13 cellular contexts compared by ENCODE assay signal in the genomic region with DNA sequence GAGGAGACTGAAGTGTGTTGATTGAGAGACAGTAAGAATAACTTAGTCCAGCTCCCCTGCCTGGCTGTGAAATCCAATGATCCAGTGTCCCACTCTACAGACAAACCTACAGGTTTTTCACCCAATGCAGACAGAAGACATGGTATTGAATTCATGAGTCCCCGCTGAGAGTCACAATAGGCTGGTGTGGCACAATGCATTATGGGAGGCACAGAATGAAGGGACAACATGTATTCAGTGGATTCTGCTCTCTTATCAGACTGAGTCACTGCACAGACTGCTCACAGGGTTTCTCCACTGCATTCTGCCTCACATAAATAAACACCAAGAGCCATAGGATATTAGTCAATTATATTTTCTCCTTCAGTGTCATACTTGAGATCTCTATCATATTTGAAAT. TPM values are rescaled to one million over a fixed set of nuclear protein-coding genes. Genes with fewer than 3 reads are reported as not detected.
A peak's percentile ranks its signal among the peaks of the same experiment; 100 is the strongest.
DNase-seq lines count a peak whose midpoint lies in the region; ATAC-seq and TF ChIP-seq lines count a peak whose summit lies in the region.
"Had no signal": no experiment of that assay in that cellular context is flagged by ENCODE, and none has a peak within 500 bp of the region (broad histone marks: within the 10 kb centered on the region; RNA-seq: fewer than 3 reads in every experiment).

No MANE protein-coding gene starts in this region.

- peaks cover 6% of the 10 kb centered on the region for H3K27me3 ChIP-seq in A673 (replicated peaks; ENCODE audit: insufficient read depth, low read depth, low read length, poor library complexity)
- H3K27me3 ChIP-seq in SJSA1 (replicated peaks) = peaks cover 8% of the 10 kb centered on the region
- H3K27me3 ChIP-seq: left lung had no signal

- H3K9me3 ChIP-seq in A673 (ENCODE audit: low read depth, low read length, poor library complexity, severe bottlenecking) = no peaks in the 10 kb centered on the region
- no peaks in the 10 kb centered on the region for H3K9me3 ChIP-seq in SJSA1 (replicated peaks)
- H3K9me3 ChIP-seq: left lung had no signal

- H3K4me3 ChIP-seq in A673 (ENCODE audit: low read depth, low read length, poor library complexity, severe bottlenecking) (no peak overlapping the region), SJSA1 (no peak overlapping the region), fibroblast of the aortic adventitia (ENCODE audit: low read depth, low read length) (no peak overlapping the region)
- H3K4me3 ChIP-seq: left lung, PC-9 had no signal

- H3K36me3 ChIP-seq in A673 (ENCODE audit: insufficient read depth, low read length, poor library complexity, severe bottlenecking) (no peaks in the 10 kb centered on the region), SJSA1 (no peaks in the 10 kb centered on the region)
- H3K36me3 ChIP-seq: left lung had no signal

- no peak for TF ChIP-seq CTCF in A673 (conservative IDR thresholded peaks at IDR 0.05; ENCODE audit: low read depth, low read length)
- TF ChIP-seq CTCF in fibroblast of the aortic adventitia (IDR thresholded peaks at IDR 0.05; ENCODE audit: insufficient read depth, low read length) = no peak

- POLR2A ChIA-PET in A673 (lab: Charles Lee; ENCODE audit: low non-redundant PET) = no interaction called here

- intact Hi-C loops in A673 (cut with micrococcal nuclease; ENCODE audit: unreplicated experiment) (no loop called here), Right ventricle myocardium inferior (cut with DNase I) (no loop called here)

- H3K4me1 ChIP-seq in A673 (ENCODE audit: insufficient read depth, low read length, poor library complexity, severe bottlenecking) (no peaks in the 10 kb centered on the region), SJSA1 (replicated peaks) (peaks cover 25% of the 10 kb centered on the region)
- H3K4me1 ChIP-seq: left lung had no signal

- DNase-seq in A673 (ENCODE audit: low spot score) (peak; percentile 65), HCEC 1CT (peak; percentile 38), SJSA1 (ENCODE audit: low read depth in 1 of 2, low spot score in 2 of 2) (peak; percentile 63 to 67), fibroblast of the aortic adventitia (ENCODE audit: low read depth) (peak; percentile 67), Right ventricle myocardium inferior (ENCODE audit: missing footprints) (no peak)
- DNase-seq in activated CD4-positive, CD25-positive, alpha-beta regulatory T cell treated with anti-CD3 and anti-CD28 coated beads, Interleukin-2, amount 50 U/mL, for 72 hours = no peak
- DNase-seq: activated naive CD4-positive, alpha-beta T cell treated with anti-CD3 and anti-CD28 coated beads, Interleukin-2, amount 50 U/mL, for 16 hours; left lung; NCI-H187 treated with DMSO at 0.1 percent for 48 hours; PC-9; T1000 had no signal

- no peak for ATAC-seq in GM21381 (IDR thresholded peaks at IDR 0.05; ENCODE audit: unreplicated experiment)
- no peak for ATAC-seq in Right ventricle myocardium inferior
- ATAC-seq in HG03354 (IDR thresholded peaks at IDR 0.05; ENCODE audit: poor library complexity, severe bottlenecking, unreplicated experiment) = no peak
- ATAC-seq: left lung had no signal

- H3K27ac ChIP-seq in A673 (ENCODE audit: low read depth, low read length, poor library complexity, severe bottlenecking) (no peak overlapping the region), SJSA1 (peak overlapping the region; percentile 6; the same call in 1 of the 2 replicates)
- H3K27ac ChIP-seq: left lung, PC-9 had no signal

- no TSS peak for BruUV-seq in A673 (replicated peaks; lab: Mats Ljungman, UMichigan)

- CTCF ChIA-PET in A673 (lab: Charles Lee) = no interaction called here

RNA-seq across cellular contexts. Expression of a gene that starts 55.2 kb away (rescaled TPM):
- total RNA-seq in A673 (2021) = 60.2 and 60.4 TPM in 2 replicates
- 12.9 and 34.3 TPM in 2 replicates for total RNA-seq in SJSA1 (2014; rRNA removed; shearing (Covaris generic))
- total RNA-seq in fibroblast of the aortic adventitia (ENCODE audit: low replicate concordance) = 20.9 and 31.2 TPM in 2 replicates
- 10.4 TPM for total RNA-seq in Right ventricle myocardium inferior

Comparison
In these comparisons a context has a peak if more than half of its experiments do, and no peak if none do; other contexts are left out.
1. DNase-seq: peak in A673 (single experiment), HCEC 1CT (single experiment), SJSA1 (2 of 2) and fibroblast of the aortic adventitia (single experiment); none in activated CD4-positive, CD25-positive, alpha-beta regulatory T cell treated with anti-CD3 and anti-CD28 coated beads, Interleukin-2, amount 50 U/mL, for 72 hours (single experiment) and Right ventricle myocardium inferior (single experiment).